ENCODE assay signal across 19 cellular contexts in genomic region chr11:121391914-121392313, GRCh38.
DNase-seq lines count a peak whose midpoint lies in the region; FAIRE-seq and TF ChIP-seq lines count a peak whose summit lies in the region.
"Had no signal": no experiment of that assay in that cellular context is flagged by ENCODE, and none has a peak within 500 bp of the region (broad histone marks: within the 10 kb centered on the region; RNA-seq: fewer than 3 reads in every experiment).

No MANE protein-coding gene starts in this region.

- H3K9me3 Mint-ChIP-seq in T-helper 2 cell treated with Interferon-gamma antibody and Interleukin-4, amounts not matched to agents 5 μg/mL and 100 μg/mL, for 36 hours = no peaks in the 10 kb centered on the region
- H3K9me3 Mint-ChIP-seq: stimulated activated naive CD8-positive, alpha-beta T cell treated with anti-CD3 and anti-CD28 coated beads, Interleukin-15, amount 100 ng/mL, for 72 hours had no signal

- no peak overlapping the region for H3K9ac ChIP-seq in Karpas-422 (ENCODE audit: low read length)
- H3K9ac ChIP-seq: BLaER1 had no signal

- no peaks in the 10 kb centered on the region for H3K27me3 ChIP-seq in Karpas-422 (ENCODE audit: low read length)
- H3K27me3 ChIP-seq in small intestine (ENCODE audit: control insufficient read depth in 2 of 2, insufficient read depth in 2 of 2, low read length in 2 of 2) = no peaks in the 10 kb centered on the region
- H3K27me3 ChIP-seq in ovary = no peaks in the 10 kb centered on the region
- H3K27me3 ChIP-seq: BLaER1, brain microvascular endothelial cell, gastrocnemius medialis had no signal

- H3K27ac ChIP-seq in Karpas-422 (ENCODE audit: low read length) (peak overlapping the region; percentile 98; the same call in 1 of the 2 replicates), small intestine (ENCODE audit: low read depth in 1 of 2, low read length in 1 of 2) (no peak overlapping the region), ovary (no peak overlapping the region)
- H3K27ac ChIP-seq: BLaER1, brain microvascular endothelial cell, gastrocnemius medialis had no signal

- no peaks in the 10 kb centered on the region for H3K9me2 ChIP-seq in Karpas-422 (replicated peaks; ENCODE audit: insufficient read depth, low read length)

- H3K4me3 ChIP-seq in Karpas-422 (ENCODE audit: low read length) (no peak overlapping the region), fibroblast of mammary gland (ENCODE audit: control insufficient read depth, low read depth, low read length) (no peak overlapping the region), small intestine (ENCODE audit: low read depth in 1 of 2, low read length in 2 of 2) (no peak overlapping the region), ovary (no peak overlapping the region)
- H3K4me3 ChIP-seq: BLaER1, gastrocnemius medialis, smooth muscle cell had no signal

- WGBS in small intestine, 3 donors = 12 to 54% (median 30%) methylated on average over 7 of the region's 7 CpGs
- 65 to 76% (median 71%) methylated on average over 7 of the region's 7 CpGs for WGBS in ovary, 3 donors

- H2AFZ ChIP-seq in Karpas-422 (ENCODE audit: low read length) = no peak overlapping the region

- intact Hi-C loops in ovary (cut with DNase I) = no loop called here

- H4K20me1 ChIP-seq in Karpas-422 (ENCODE audit: insufficient read depth, low read depth, low read length) = no peaks in the 10 kb centered on the region
- H4K20me1 ChIP-seq: BLaER1 had no signal

- H3K36me3 ChIP-seq in Karpas-422 (ENCODE audit: insufficient read depth, low read length) = no peaks in the 10 kb centered on the region
- H3K36me3 ChIP-seq in small intestine (ENCODE audit: control insufficient read depth in 2 of 2, insufficient read depth in 2 of 2, low read length in 2 of 2) = no peaks in the 10 kb centered on the region
- H3K36me3 ChIP-seq in ovary = no peaks in the 10 kb centered on the region
- H3K36me3 ChIP-seq: BLaER1, brain microvascular endothelial cell, gastrocnemius medialis had no signal

- TF ChIP-seq EP300 in ovary (IDR thresholded peaks at IDR 0.05) = no peak

- TF ChIP-seq CTCF in fibroblast of mammary gland (conservative IDR thresholded peaks at IDR 0.05; ENCODE audit: control insufficient read depth, insufficient read depth, low read depth, low read length) (no peak), ovary (IDR thresholded peaks at IDR 0.05) (no peak)

- no peak overlapping the region for H3K27ac Mint-ChIP-seq in T-helper 2 cell treated with Interferon-gamma antibody and Interleukin-4, amounts not matched to agents 5 μg/mL and 100 μg/mL, for 36 hours
- H3K27ac Mint-ChIP-seq: stimulated activated naive CD8-positive, alpha-beta T cell treated with anti-CD3 and anti-CD28 coated beads, Interleukin-15, amount 100 ng/mL, for 72 hours had no signal

- peak; percentile 85 for FAIRE-seq in small intestine (lab: Jason Lieb, UNC)

- H3K36me3 Mint-ChIP-seq in T-helper 2 cell treated with Interferon-gamma antibody and Interleukin-4, amounts not matched to agents 5 μg/mL and 100 μg/mL, for 36 hours (ENCODE audit: low read depth) = no peaks in the 10 kb centered on the region

- H3K4me3 Mint-ChIP-seq in T-helper 2 cell treated with Interferon-gamma antibody and Interleukin-4, amounts not matched to agents 5 μg/mL and 100 μg/mL, for 36 hours = no peak overlapping the region
- H3K4me3 Mint-ChIP-seq: stimulated activated naive CD8-positive, alpha-beta T cell treated with anti-CD3 and anti-CD28 coated beads, Interleukin-15, amount 100 ng/mL, for 72 hours had no signal

- H3K9me3 ChIP-seq in Karpas-422 (ENCODE audit: low read length) (no peaks in the 10 kb centered on the region), small intestine (ENCODE audit: control insufficient read depth, low read depth) (no peaks in the 10 kb centered on the region), ovary (no peaks in the 10 kb centered on the region)
- H3K9me3 ChIP-seq: BLaER1, gastrocnemius medialis had no signal

- H3K4me1 ChIP-seq in Karpas-422 (ENCODE audit: low read length) = peaks cover 91% of the 10 kb centered on the region
- H3K4me1 ChIP-seq in small intestine (ENCODE audit: control insufficient read depth in 2 of 2, insufficient read depth in 1 of 2, low read depth in 1 of 2, low read length in 1 of 2) = no peaks in the 10 kb centered on the region
- H3K4me1 ChIP-seq in ovary (ENCODE audit: insufficient read depth) = no peaks in the 10 kb centered on the region

- H3K4me2 ChIP-seq in Karpas-422 (ENCODE audit: low read depth, low read length, poor library complexity, severe bottlenecking) = no peak overlapping the region
- H3K4me2 ChIP-seq: BLaER1, smooth muscle cell had no signal

- H3K79me2 ChIP-seq in Karpas-422 (ENCODE audit: low read length) = no peaks in the 10 kb centered on the region

- no peak for TF ChIP-seq POLR2A in ovary (IDR thresholded peaks at IDR 0.05)

- DNase-seq in Karpas-422 = no peak
- peak; percentile 14 for DNase-seq in SW480 (ENCODE audit: low spot score)
- peak; percentile 19 for DNase-seq in fibroblast of mammary gland (ENCODE audit: low read depth)
- peak; percentile 98 for DNase-seq in small intestine
- no peak for DNase-seq in putamen (ENCODE audit: low spot score)
- no peak for DNase-seq in ovary
- DNase-seq in stimulated activated CD4-positive, alpha-beta T cell treated with anti-CD3 and anti-CD28 coated beads, Interleukin-4, amount 100 ng/mL, for 24 hours = no peak
- DNase-seq in T-helper 2 cell treated with Interferon-gamma antibody and Interleukin-4, amounts not matched to agents 5 μg/mL and 100 μg/mL, for 36 hours (ENCODE audit: low spot score) = no peak
- DNase-seq: activated CD4-positive, alpha-beta T cell treated with anti-CD3 and anti-CD28 coated beads for 4 hours; activated naive CD4-positive, alpha-beta T cell treated with anti-CD3 and anti-CD28 coated beads, Interleukin-2, amount 50 U/mL, for 16 hours; brain microvascular endothelial cell; DMS79; effector memory CD4-positive, alpha-beta T cell; gastrocnemius medialis; HCEC 1CT; NCI-H510A treated with DMSO at 0.1 percent for 48 hours; stimulated activated naive CD8-positive, alpha-beta T cell treated with anti-CD3 and anti-CD28 coated beads, Interleukin-15, amount 100 ng/mL, for 72 hours had no signal

- peaks cover 2% of the 10 kb centered on the region for H3K27me3 Mint-ChIP-seq in T-helper 2 cell treated with Interferon-gamma antibody and Interleukin-4, amounts not matched to agents 5 μg/mL and 100 μg/mL, for 36 hours (ENCODE audit: low read depth)
- H3K27me3 Mint-ChIP-seq: stimulated activated naive CD8-positive, alpha-beta T cell treated with anti-CD3 and anti-CD28 coated beads, Interleukin-15, amount 100 ng/mL, for 72 hours had no signal

- H3K4me1 Mint-ChIP-seq in T-helper 2 cell treated with Interferon-gamma antibody and Interleukin-4, amounts not matched to agents 5 μg/mL and 100 μg/mL, for 36 hours (ENCODE audit: low read depth) = peaks cover 11% of the 10 kb centered on the region

Comparison
In these comparisons a context has a peak if more than half of its experiments do, and no peak if none do; other contexts are left out.
1. DNase-seq: peak in SW480 (single experiment), fibroblast of mammary gland (single experiment) and small intestine (single experiment); none in Karpas-422 (single experiment), putamen (single experiment), ovary (0 of 5), stimulated activated CD4-positive, alpha-beta T cell treated with anti-CD3 and anti-CD28 coated beads, Interleukin-4, amount 100 ng/mL, for 24 hours (single experiment) and T-helper 2 cell treated with Interferon-gamma antibody and Interleukin-4, amounts not matched to agents 5 μg/mL and 100 μg/mL, for 36 hours (single experiment).